Comparison of ENCODE assay signal across 38 cellular contexts in genomic region chr3:48287034-48287433, GRCh38. TPM values are rescaled to one million over a fixed set of nuclear protein-coding genes. Genes with fewer than 3 reads are reported as not detected.
"Had no signal": no experiment of that assay in that cellular context is flagged by ENCODE, and none has a peak within 500 bp of the region (broad histone marks: within the 10 kb centered on the region; RNA-seq: fewer than 3 reads in every experiment).

No MANE protein-coding gene starts in this region.

- H3K36me3 ChIP-seq: MG63 had no signal

- H3K9me3 ChIP-seq: MG63 had no signal

- H3K27me3 ChIP-seq: MG63 had no signal

- H3K4me3 ChIP-seq: MG63 had no signal

- H3K9ac ChIP-seq: KMS-11 had no signal

- H3K27ac ChIP-seq: KMS-11 had no signal

- H3K4me2 ChIP-seq: KMS-11 had no signal

- DNase-seq: Karpas-422, KG1, MG63, MM.1S, MV-4-11, NCI-H1048, NCI-H1092, NCI-H1092 treated with DMSO at 0.1 percent for 48 hours, NCI-H1105, NCI-H1105 treated with DMSO at 0.1 percent for 48 hours, NCI-H1417, NCI-H1417 treated with DMSO at 0.1 percent for 48 hours, NCI-H1436, NCI-H1436 treated with DMSO at 0.1 percent for 48 hours, NCI-H146, NCI-H1694, NCI-H1694 treated with DMSO at 0.1 percent for 48 hours, NCI-H187, NCI-H187 treated with DMSO at 0.1 percent for 48 hours, NCI-H1930, NCI-H2029, NCI-H2029 treated with DMSO at 0.1 percent for 48 hours, NCI-H2081, NCI-H2081 treated with DMSO at 0.1 percent for 48 hours, NCI-H2107, NCI-H2171, NCI-H2171 treated with DMSO at 0.1 percent for 48 hours, NCI-H2227 treated with DMSO at 0.1 percent for 48 hours, NCI-H226, NCI-H345, NCI-H446, NCI-H446 treated with DMSO at 0.1 percent for 48 hours, NCI-H510A had no signal

RNA-seq across cellular contexts. Expression of gene SPINK8, which starts 46.4 kb away (rescaled TPM):
- total RNA-seq: LHCN-M2, M059J, MCF 10A, NCI-H460 had no signal
